In the genomic region with DNA sequence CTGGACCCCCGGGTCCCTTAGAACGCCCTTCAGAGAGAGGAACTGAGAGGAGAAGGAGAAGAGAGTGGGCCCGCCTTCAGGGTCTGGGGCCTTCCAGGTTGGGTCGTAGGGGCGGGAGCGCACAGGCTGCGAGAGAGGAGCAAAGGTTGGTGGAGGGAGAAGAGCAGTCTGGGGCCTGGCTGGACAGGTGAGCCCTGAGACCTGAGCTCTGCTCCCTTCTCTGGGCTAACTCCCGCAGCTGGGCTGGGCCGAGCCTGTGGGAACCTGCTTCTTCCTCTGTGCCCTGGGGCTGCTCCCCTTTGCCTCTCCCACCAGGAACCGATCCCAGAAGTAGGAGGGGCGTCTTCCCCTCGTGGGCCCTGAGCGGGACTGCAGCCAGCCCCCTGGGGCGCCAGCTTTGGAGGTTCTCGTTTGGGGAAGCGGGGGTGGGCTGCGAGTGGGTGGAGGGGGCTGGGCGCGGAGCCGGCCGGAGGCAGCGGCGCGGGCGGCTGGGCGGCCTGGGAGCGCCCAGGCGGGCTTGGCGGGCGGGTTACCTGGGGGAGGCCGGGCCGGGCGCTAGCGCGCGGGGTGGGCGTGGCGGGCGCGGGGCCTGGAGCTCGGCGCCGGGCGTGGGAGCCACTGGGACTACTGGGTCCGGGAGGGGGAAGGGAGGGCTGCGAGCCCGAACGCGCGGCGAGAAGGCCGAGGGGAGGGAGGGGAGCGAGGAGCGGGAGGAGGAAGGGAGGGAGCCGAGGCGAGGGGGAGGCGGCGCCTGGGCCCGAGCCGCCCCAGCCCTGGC, we compare ENCODE assay signal across 8 cellular contexts. TPM values are rescaled to one million over a fixed set of nuclear protein-coding genes. Genes with fewer than 3 reads are reported as not detected.
DNase-seq lines count a peak whose midpoint lies in the region; ATAC-seq and TF ChIP-seq lines count a peak whose summit lies in the region.

A gene (plus strand): TSS at position 777 of the 778 bp plus-strand sequence. CDS start 4,211 bp downstream, outside the sequence.

- H3K36me3 ChIP-seq in adipocyte (ENCODE audit: control insufficient read depth, insufficient read depth, low read length, severe bottlenecking) = no peaks in the 10 kb centered on the region
- H3K36me3 ChIP-seq in uterus = no peaks in the 10 kb centered on the region

- H3K27ac ChIP-seq in HL-60 (replicated peaks) (no peak within 1 kb of the TSS), uterus (peak within 1 kb of the TSS; percentile 88 to 98)

- peak; percentile 78 for DNase-seq in COLO668 (lab: John Stamatoyannopoulos, UW; ENCODE audit: unreplicated experiment)
- peak in 1 of 2 experiments; percentile 50 for DNase-seq in HL-60 (ENCODE audit: low read depth in 1 of 2, low spot score in 1 of 2)
- DNase-seq in SHP77 treated with DMSO at 0.1 percent for 48 hours (lab: John Stamatoyannopoulos, UW) = peak; percentile 8
- peak; percentile 64 for DNase-seq in adipocyte (ENCODE audit: low read depth)
- DNase-seq in Right ventricle myocardium superior = peak; percentile 84
- peak; percentile 78 for DNase-seq in occipital lobe (lab: John Stamatoyannopoulos, UW)
- DNase-seq in uterus = peak; percentile 84 to 89

- intact Hi-C loops in Right ventricle myocardium superior (cut with DNase I) = loop anchor here (5.0 to 10.0 kb wide), 2 partner anchors 142 to 209 kb away; a partner anchor contains a TSS
- intact Hi-C loops in uterus (cut with DNase I; ENCODE audit: low total_unique reads) = loop anchor here (10.0 kb wide), 1 partner anchor 209 kb away; a partner anchor contains a TSS

- peaks cover 38% of the 10 kb centered on the region for H3K27me3 ChIP-seq in HL-60 (ENCODE audit: insufficient read depth, poor library complexity, severe bottlenecking)
- H3K27me3 ChIP-seq in adipocyte (replicated peaks; ENCODE audit: control insufficient read depth, insufficient read depth, low read length) = no peaks in the 10 kb centered on the region
- H3K27me3 ChIP-seq in uterus = no peaks in the 10 kb centered on the region

- TF ChIP-seq CTCF in HL-60 (IDR thresholded peaks at IDR 0.05; ENCODE audit: insufficient read depth, low read length) = no peak
- no peak for TF ChIP-seq CTCF in uterus (IDR thresholded peaks at IDR 0.05)

- H3K9me3 ChIP-seq in adipocyte (ENCODE audit: control insufficient read depth, low read length) = no peaks in the 10 kb centered on the region
- H3K9me3 ChIP-seq in uterus = no peaks in the 10 kb centered on the region

- H3K4me1 ChIP-seq in adipocyte (ENCODE audit: control insufficient read depth, insufficient read depth, low read length) = peaks cover 50% of the 10 kb centered on the region
- peaks cover 0 to 22% of the 10 kb centered on the region in 2 donors for H3K4me1 ChIP-seq in uterus

- peak; percentile 80 for ATAC-seq in Right ventricle myocardium superior (ENCODE audit: poor library complexity)
- ATAC-seq in HG03175 (IDR thresholded peaks at IDR 0.05; ENCODE audit: unreplicated experiment) = no peak

- H3K4me3 ChIP-seq in HL-60 (replicated peaks; ENCODE audit: insufficient read depth, low read length) = peak within 1 kb of the TSS; percentile 40
- H3K4me3 ChIP-seq in adipocyte (ENCODE audit: low read length) = peak within 1 kb of the TSS; percentile 86
- H3K4me3 ChIP-seq in uterus = peak within 1 kb of the TSS; percentile 37 to 86

- peak within 1 kb of the TSS; percentile 84 for H3K9ac ChIP-seq in adipocyte (ENCODE audit: low read length)

- no peak for TF ChIP-seq POLR2A in uterus (IDR thresholded peaks at IDR 0.05)

RNA-seq across cellular contexts. Expression of the gene that starts here (rescaled TPM):
- total RNA-seq in Right ventricle myocardium superior = 23.2 TPM
- 108 TPM for total RNA-seq in occipital lobe
- total RNA-seq in uterus = 10 to 100 TPM in 2 of 4 donors, 1 to 10 TPM in 2; 2.1 to 74.1 (median 30.3) TPM
